Comparison of ENCODE assay signal across 1 cellular context in the genomic region with DNA sequence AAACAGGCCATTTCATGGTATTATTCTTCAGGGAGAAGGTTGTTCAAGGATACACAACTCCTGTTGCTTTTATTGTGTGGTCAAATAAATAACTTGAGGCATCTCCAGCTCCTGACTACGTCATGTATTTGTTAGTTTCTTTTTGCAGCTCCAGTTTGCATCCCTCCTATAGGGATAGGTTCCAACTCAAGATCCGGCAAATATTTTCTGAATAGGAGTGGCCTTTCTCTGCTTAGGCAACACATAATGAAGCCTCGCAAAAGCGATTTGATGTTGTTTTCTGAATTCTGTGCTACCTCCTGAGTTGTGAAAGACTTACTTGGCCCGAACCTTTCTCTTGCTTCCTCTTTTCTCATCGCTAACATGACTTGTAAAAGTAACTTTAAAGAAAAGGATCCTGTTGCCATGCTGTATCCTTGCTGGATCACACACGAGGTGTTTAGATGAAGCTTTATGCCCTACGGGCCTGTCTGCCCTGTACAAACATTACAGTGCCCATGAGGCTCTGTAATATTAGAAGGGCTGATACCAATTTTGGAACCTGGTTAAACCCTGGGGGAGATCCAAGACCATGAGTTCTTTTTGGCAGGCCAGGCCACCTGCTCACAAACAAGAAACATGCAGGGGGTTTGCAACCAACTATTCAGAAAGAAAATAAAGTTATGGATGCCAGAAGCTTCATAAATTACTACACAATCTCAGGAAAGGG.
TF ChIP-seq lines count a peak whose summit lies in the region.

No MANE protein-coding gene starts in this region.

TF ChIP-seq in GM23338, 12 proteins besides CTCF, POLR2A, EP300 and RAD21 (continued from another document):
- TF ChIP-seq, protein P1, sequence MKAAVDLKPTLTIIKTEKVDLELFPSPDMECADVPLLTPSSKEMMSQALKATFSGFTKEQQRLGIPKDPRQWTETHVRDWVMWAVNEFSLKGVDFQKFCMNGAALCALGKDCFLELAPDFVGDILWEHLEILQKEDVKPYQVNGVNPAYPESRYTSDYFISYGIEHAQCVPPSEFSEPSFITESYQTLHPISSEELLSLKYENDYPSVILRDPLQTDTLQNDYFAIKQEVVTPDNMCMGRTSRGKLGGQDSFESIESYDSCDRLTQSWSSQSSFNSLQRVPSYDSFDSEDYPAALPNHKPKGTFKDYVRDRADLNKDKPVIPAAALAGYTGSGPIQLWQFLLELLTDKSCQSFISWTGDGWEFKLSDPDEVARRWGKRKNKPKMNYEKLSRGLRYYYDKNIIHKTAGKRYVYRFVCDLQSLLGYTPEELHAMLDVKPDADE (IDR thresholded peaks at IDR 0.05), result no peak
